ENCODE assay signal across 18 cellular contexts in genomic region chr10:58481569-58482109, GRCh38. TPM values are rescaled to one million over a fixed set of nuclear protein-coding genes. Genes with fewer than 3 reads are reported as not detected.
A peak's percentile ranks its signal among the peaks of the same experiment; 100 is the strongest.
DNase-seq lines count a peak whose midpoint lies in the region; FAIRE-seq and TF ChIP-seq lines count a peak whose summit lies in the region.
"Had no signal": no experiment of that assay in that cellular context is flagged by ENCODE, and none has a peak within 500 bp of the region (broad histone marks: within the 10 kb centered on the region; RNA-seq: fewer than 3 reads in every experiment).

No MANE protein-coding gene starts in this region.

- H3K27ac ChIP-seq in HEK293 (ENCODE audit: extremely low read depth, low read depth, low read length) (no peak overlapping the region), SJSA1 (peak overlapping the region; percentile 85; the same call in 1 of the 2 replicates), H1 (ENCODE audit: low read depth, low read length) (no peak overlapping the region)

- H2BK15ac ChIP-seq in H1 (ENCODE audit: low read length), result no peak overlapping the region

- TF ChIP-seq CTCF in HEK293 (tag by site-specific recombination; IDR thresholded peaks at IDR 0.05) (no peak), H1 (IDR thresholded peaks at IDR 0.05; ENCODE audit: control extremely low read depth in 1 of 3, insufficient read depth in 1 of 3, low read depth in 1 of 3, low read length in 3 of 3) (no peak)

- H3K9me3 ChIP-seq in HEK293 (ENCODE audit: control insufficient read depth, insufficient read depth, low read depth, low read length) (no peaks in the 10 kb centered on the region), SJSA1 (replicated peaks) (no peaks in the 10 kb centered on the region), H1 (ENCODE audit: insufficient read depth in 2 of 2, low read depth in 1 of 2, low read length in 1 of 2) (no peaks in the 10 kb centered on the region)

- H3K23ac ChIP-seq in H1 (ENCODE audit: insufficient read length), result no peak overlapping the region

- WGBS in H1 (ENCODE audit: extremely low coverage in 1 of 2, insufficient coverage in 1 of 2, insufficient read length in 1 of 2, insufficient replicate concordance in 2 of 2, low coverage in 1 of 2, low lambda C conversion rate in 2 of 2, missing lambda C conversion rate in 1 of 2), 2 experiments, result no CpG with 5 or more reads among the region's 2 CpGs

- no peak for FAIRE-seq in H1 (lab: Jason Lieb, UNC)
- FAIRE-seq in urothelium cell line (lab: Jason Lieb, UNC), result peak; percentile 9
- FAIRE-seq: GM12891 had no signal

- no peak overlapping the region for H4K5ac ChIP-seq in H1 (ENCODE audit: insufficient read length, low read depth, low read length)

- TF ChIP-seq RAD21 in H1 (IDR thresholded peaks at IDR 0.05 in 1 of 2, conservative IDR thresholded peaks at IDR 0.05 in 1 of 2; ENCODE audit: low read depth in 2 of 2, low read length in 2 of 2), result no peak

- H2BK20ac ChIP-seq in H1 (ENCODE audit: low read length), result peak overlapping the region; percentile 15; the same call in 1 of the 2 replicates

- POLR2A ChIA-PET in HEK293 (lab: Yijun Ruan, JAX) (no interaction called here), H1 (lab: Charles Lee; ENCODE audit: partially characterized antibody) (no interaction called here)

- no peaks in the 10 kb centered on the region for H3K27me3 ChIP-seq in SJSA1 (replicated peaks)
- H3K27me3 ChIP-seq in H1 (replicated peaks in 1 of 4; ENCODE audit: control insufficient read depth in 3 of 4, extremely low read depth in 1 of 4, insufficient read depth in 3 of 4, low read length in 3 of 4), result no peaks in the 10 kb centered on the region

- no peak overlapping the region for H3K9ac ChIP-seq in H1 (replicated peaks in 1 of 4; ENCODE audit: extremely low read depth in 1 of 4, low read depth in 3 of 4, low read length in 3 of 4)

- CTCF ChIA-PET in HEK293 (lab: Yijun Ruan, JAX) (interaction anchor here (0.7 kb wide), 1 partner anchor 201 kb away, joined by 4 read pairs; no protein-coding TSS in a partner anchor), H1 (lab: Charles Lee; ENCODE audit: partially characterized antibody) (no interaction called here)

- no peak for TF ChIP-seq POLR2A in H1 (IDR thresholded peaks at IDR 0.05; ENCODE audit: control extremely low read depth in 1 of 2, low read depth in 2 of 2, low read length in 2 of 2)

- H3K79me2 ChIP-seq in H1 (ENCODE audit: control insufficient read depth in 1 of 2, insufficient read depth in 2 of 2, low read length in 2 of 2), result no peaks in the 10 kb centered on the region

- H3K79me1 ChIP-seq in H1 (ENCODE audit: low read depth, low read length), result no peaks in the 10 kb centered on the region

- no peak overlapping the region for H4K91ac ChIP-seq in H1 (replicated peaks; ENCODE audit: insufficient read length, low read length)

- H2AK5ac ChIP-seq in H1 (ENCODE audit: low read depth, low read length), result no peak overlapping the region

- H3K4ac ChIP-seq in H1 (replicated peaks; ENCODE audit: insufficient read length, low read depth, low read length), result no peak overlapping the region

- no peak overlapping the region for H3K56ac ChIP-seq in H1 (replicated peaks; ENCODE audit: insufficient read length, low read depth, low read length)

- H3K4me3 ChIP-seq in HEK293 (ENCODE audit: low read depth, low read length) (no peak overlapping the region), SJSA1 (no peak overlapping the region), H1 (ENCODE audit: extremely low read depth in 1 of 4, insufficient read depth in 2 of 4, low read depth in 3 of 4, low read length in 4 of 4) (no peak overlapping the region)

- peak overlapping the region; percentile 83; the same call in 1 of the 2 replicates for H2BK5ac ChIP-seq in H1 (ENCODE audit: low read depth, low read length)

- H3K4me1 ChIP-seq in HEK293 (ENCODE audit: control insufficient read depth, insufficient read depth, low read length) (no peaks in the 10 kb centered on the region), SJSA1 (replicated peaks) (peaks cover 61% of the 10 kb centered on the region), H1 (replicated peaks in 1 of 4; ENCODE audit: control insufficient read depth in 3 of 4, insufficient read depth in 4 of 4, low read length in 3 of 4) (peaks cover 0 to 3% (median under 1%) of the 10 kb centered on the region in 4 experiments; a peak in 1 of 7 replicates)

- H4K20me1 ChIP-seq in H1 (replicated peaks in 1 of 2; ENCODE audit: control insufficient read depth in 1 of 2, insufficient read depth in 2 of 2, low read length in 2 of 2), result no peaks in the 10 kb centered on the region

- DNase-seq in SJSA1 (ENCODE audit: low read depth in 1 of 2, low spot score in 2 of 2), result no peak
- no peak for DNase-seq in H1 (ENCODE audit: low read depth in 1 of 2, low spot score in 2 of 2)
- no peak for DNase-seq in urothelium cell line (ENCODE audit: low spot score)
- no peak for DNase-seq in inferior parietal cortex (ENCODE audit: extremely low spot score)
- no peak for DNase-seq in NCI-H187 treated with DMSO at 0.1 percent for 48 hours (lab: John Stamatoyannopoulos, UW)
- no peak for DNase-seq in cerebellar cortex (ENCODE audit: low spot score)
- DNase-seq: C1 segment of cervical spinal cord; Calu3; CD4-positive, alpha-beta memory T cell; COR-L47; DMS53; DMS79 treated with DMSO at 0.1 percent for 48 hours; GF-D8; H9; HFFc6 had no signal

- H3K36me3 ChIP-seq in HEK293 (ENCODE audit: control insufficient read depth in 2 of 2, insufficient read depth in 1 of 2, low read length in 2 of 2) (no peaks in the 10 kb centered on the region), SJSA1 (no peaks in the 10 kb centered on the region), H1 (ENCODE audit: control insufficient read depth in 2 of 4, insufficient read depth in 4 of 4, low read length in 3 of 4) (no peaks in the 10 kb centered on the region)

- H2BK12ac ChIP-seq in H1 (ENCODE audit: low read depth, low read length), result 0 out of 2 replicates have a peak overlapping the region, but pooled peaks have one; percentile 55

- no peak for TF ChIP-seq EP300 in H1 (IDR thresholded peaks at IDR 0.05; ENCODE audit: borderline replicate concordance in 1 of 2, low read depth in 2 of 2, low read length in 2 of 2)

- no peak overlapping the region for H2BK120ac ChIP-seq in H1 (replicated peaks; ENCODE audit: low read depth, low read length)

- no peak overlapping the region for H3K18ac ChIP-seq in H1 (ENCODE audit: extremely low read depth, low read length)

- H3K4me2 ChIP-seq in H1 (ENCODE audit: insufficient read depth in 1 of 2, low read depth in 2 of 2, low read length in 2 of 2), result no peak overlapping the region; a peak in 2 of 4 replicates

- no peak overlapping the region for H3K14ac ChIP-seq in H1 (ENCODE audit: insufficient read length)

- no peak overlapping the region for H2AFZ ChIP-seq in H1 (ENCODE audit: low read length)

- peaks cover 3% of the 10 kb centered on the region; the same call in 1 of the 2 replicates for H3K23me2 ChIP-seq in H1 (ENCODE audit: low read depth, low read length)

- H4K8ac ChIP-seq in H1 (ENCODE audit: extremely low read depth, insufficient read depth, low read length), result no peak overlapping the region

TF ChIP-seq in H1, 55 proteins besides CTCF, POLR2A, EP300 and RAD21:
- TF ChIP-seq SP2 (IDR thresholded peaks at IDR 0.05; ENCODE audit: low read length) (no peak), SIN3A (conservative IDR thresholded peaks at IDR 0.05 in 1 of 2, IDR thresholded peaks at IDR 0.05 in 1 of 2; ENCODE audit: low read depth in 1 of 2, low read length in 2 of 2) (no peak), CBX5 (IDR thresholded peaks at IDR 0.05; ENCODE audit: low read depth, low read length) (no peak), BCL11A (IDR thresholded peaks at IDR 0.05; ENCODE audit: low read depth in 2 of 2, low read length in 2 of 2) (no peak), KDM5A (IDR thresholded peaks at IDR 0.05; ENCODE audit: low read length) (no peak), SAP30 (IDR thresholded peaks at IDR 0.05; ENCODE audit: insufficient read depth, insufficient replicate concordance, low read length) (no peak), CHD2 (IDR thresholded peaks at IDR 0.05; ENCODE audit: low read length) (no peak), RFX5 (IDR thresholded peaks at IDR 0.05; ENCODE audit: borderline replicate concordance, low read depth, low read length) (no peak), PHF8 (conservative IDR thresholded peaks at IDR 0.05; ENCODE audit: low read depth, low read length) (no peak)

RNA-seq across cellular contexts. Expression of gene BICC1, which starts 31.0 kb away (rescaled TPM):
- 27.8 and 46.9 TPM in 2 replicates for total RNA-seq in SJSA1 (2014; rRNA removed; shearing (Covaris generic))
- 0.73 and 1.0 TPM in 2 replicates for total RNA-seq in H1 (2021; fragmentation: NEBNext Ultra II Directional; extraction: Animal tissue kit (Norgen Biotek cat#: 25700))
- polyA plus RNA-seq in H1 (2011; rRNA removed), result 0.20 and 0.31 TPM in 2 replicates
- polyA plus RNA-seq in H1 (2011; cell fraction: cytosol; rRNA removed), result 0.22 TPM
- 0.60 TPM for polyA plus RNA-seq in H1 (2011; cell fraction: nucleus; rRNA removed)
- polyA plus RNA-seq in H1 (2012, experiment 1 of 2), result 0.23 to 0.60 TPM (median 0.49 TPM) in 4 replicates
- polyA plus RNA-seq in H1 (2012, experiment 2 of 2), result 0.07 TPM
- 0.73 TPM for polyA plus RNA-seq in H1 (2013, experiment 1 of 2)
- polyA plus RNA-seq in H1 (2013, experiment 2 of 2), result 0.66 TPM
- polyA minus RNA-seq in H1 (2011; rRNA and poly(A)+ RNA removed), result 1.9 and 2.7 TPM in 2 replicates
- 0.66 TPM for polyA minus RNA-seq in H1 (2011; cell fraction: cytosol; rRNA and poly(A)+ RNA removed)
- 2.1 TPM for polyA minus RNA-seq in H1 (2011; cell fraction: nucleus; rRNA and poly(A)+ RNA removed)
- total RNA-seq: CD4-positive, alpha-beta memory T cell; G401 had no signal
- polyA plus RNA-seq: CD4-positive, alpha-beta memory T cell had no signal

Comparison
In these comparisons a context has a peak if more than half of its experiments do, and no peak if none do; other contexts are left out.
1. RNA of gene BICC1, which starts 31.0 kb away (total RNA-seq): 27.8 to 46.9 TPM in SJSA1; 0.73 to 1.0 TPM in H1; every median in the first group is over 10 times any median in the second.